Comparison of ENCODE assay signal across 9 cellular contexts in the genomic region with DNA sequence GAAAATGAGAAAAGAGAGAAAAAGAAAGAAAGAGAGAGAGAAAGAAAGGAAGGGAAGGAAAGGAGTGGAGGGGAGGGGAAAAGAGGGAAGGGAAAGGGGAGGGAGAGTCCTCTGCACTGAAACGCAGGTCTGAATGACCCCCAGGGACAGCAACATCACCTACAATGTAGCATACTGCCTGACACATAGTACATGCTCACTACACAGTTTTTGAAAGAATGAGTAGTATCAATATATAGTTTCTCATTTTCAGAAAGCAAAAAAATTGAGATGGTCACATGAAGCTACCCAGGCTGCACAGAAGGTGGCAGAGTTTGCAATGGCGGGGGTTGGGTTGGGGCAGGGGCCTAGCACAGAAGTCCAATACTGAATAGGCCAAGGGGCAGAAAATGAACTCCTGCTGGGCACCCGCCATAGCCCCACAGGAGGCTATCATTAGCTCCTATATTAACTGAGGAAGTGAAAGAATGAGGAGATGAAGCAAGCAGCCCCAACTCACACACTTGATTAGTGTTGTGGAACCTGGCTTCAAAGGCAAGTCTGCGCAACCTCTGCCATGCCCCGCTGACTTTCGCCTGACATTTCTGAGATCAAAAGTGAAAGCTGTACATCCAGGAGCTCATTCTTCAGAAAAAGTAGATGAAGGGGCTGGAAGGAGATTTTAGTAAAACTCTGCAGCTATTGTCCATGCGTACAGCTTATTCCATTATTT.
A peak's percentile ranks its signal among the peaks of the same experiment; 100 is the strongest.
DNase-seq lines count a peak whose midpoint lies in the region; ATAC-seq, FAIRE-seq and TF ChIP-seq lines count a peak whose summit lies in the region.
"Had no signal": no experiment of that assay in that cellular context is flagged by ENCODE, and none has a peak within 500 bp of the region (broad histone marks: within the 10 kb centered on the region; RNA-seq: fewer than 3 reads in every experiment).

No MANE protein-coding gene starts in this region.

- no peak overlapping the region for H3K4me3 ChIP-seq in naive thymus-derived CD4-positive, alpha-beta T cell (ENCODE audit: low read length)
- H3K4me3 ChIP-seq in kidney (ENCODE audit: low read length in 2 of 2) (peak overlapping the region in 1 of 2 donors; percentile 49), transverse colon (no peak overlapping the region), HAP-1 (no peak overlapping the region)

- no peak overlapping the region for H3K27ac Mint-ChIP-seq in naive thymus-derived CD4-positive, alpha-beta T cell

- peak; percentile 2 for DNase-seq in NCI-H1105 (lab: John Stamatoyannopoulos, UW)
- no peak for DNase-seq in naive thymus-derived CD4-positive, alpha-beta T cell
- DNase-seq in kidney = no peak
- DNase-seq in transverse colon = no peak
- no peak for DNase-seq in HAP-1 (ENCODE audit: low spot score in 2 of 2)
- DNase-seq in T-helper 2 cell = no peak

- H3K4me1 Mint-ChIP-seq in naive thymus-derived CD4-positive, alpha-beta T cell = peaks cover 0 to 4% (median 0%) of the 10 kb centered on the region in 7 donors

- TF ChIP-seq POLR2A in transverse colon (IDR thresholded peaks at IDR 0.05) = no peak

- H3K9me3 ChIP-seq in naive thymus-derived CD4-positive, alpha-beta T cell (ENCODE audit: control insufficient read depth in 2 of 3, low read length in 3 of 3) = no peaks in the 10 kb centered on the region
- H3K9me3 ChIP-seq in kidney (ENCODE audit: control insufficient read depth in 1 of 2, low read length in 2 of 2) = no peaks in the 10 kb centered on the region
- H3K9me3 ChIP-seq in transverse colon = no peaks in the 10 kb centered on the region
- H3K9me3 ChIP-seq in HAP-1 = no peaks in the 10 kb centered on the region

- CTCF ChIA-PET in naive thymus-derived CD4-positive, alpha-beta T cell (lab: Charles Lee) = no interaction called here

- H3K9ac ChIP-seq in kidney (ENCODE audit: low read length in 2 of 2) = peak overlapping the region in 1 of 2 donors; percentile 46

- no peak overlapping the region for H3K27ac ChIP-seq in naive thymus-derived CD4-positive, alpha-beta T cell (ENCODE audit: low read depth, low read length)
- H3K27ac ChIP-seq in kidney (ENCODE audit: low read depth in 2 of 2, low read length in 2 of 2) = peak overlapping the region in 1 of 2 donors; percentile 1
- no peak overlapping the region for H3K27ac ChIP-seq in transverse colon

- TF ChIP-seq EP300 in transverse colon (IDR thresholded peaks at IDR 0.05; ENCODE audit: low read depth) = no peak

- no peak for FAIRE-seq in kidney (lab: Jason Lieb, UNC)
- FAIRE-seq: colon had no signal

- no peaks in the 10 kb centered on the region for H3K36me3 ChIP-seq in naive thymus-derived CD4-positive, alpha-beta T cell (ENCODE audit: control insufficient read depth in 2 of 3, insufficient read depth in 3 of 3, low read length in 3 of 3)
- H3K36me3 ChIP-seq in kidney (ENCODE audit: control insufficient read depth in 1 of 2, insufficient read depth in 2 of 2, low read length in 2 of 2) = no peaks in the 10 kb centered on the region
- no peaks in the 10 kb centered on the region for H3K36me3 ChIP-seq in transverse colon
- no peaks in the 10 kb centered on the region for H3K36me3 ChIP-seq in HAP-1 (replicated peaks)

- in situ Hi-C loops in transverse colon (cut with MboI; ENCODE audit: low pct_ligation_motif_present in 1 of 4, low pct_unique_long_range_greater_than_20kb in 1 of 4, low sequenced_read_pairs in 3 of 4) (loop anchor here in 2 of 4 donors (25.0 kb wide), 1 partner anchor 813 kb away; no protein-coding TSS in a partner anchor), HAP-1 (cut with MboI; ENCODE audit: low sequenced_read_pairs) (no loop called here)

- ATAC-seq in GM19023 (IDR thresholded peaks at IDR 0.05; ENCODE audit: unreplicated experiment) (peak; percentile 69), HG02759 (IDR thresholded peaks at IDR 0.05; ENCODE audit: unreplicated experiment) (peak; percentile 83)
- peak; percentile 72 for ATAC-seq in naive thymus-derived CD4-positive, alpha-beta T cell

- no peaks in the 10 kb centered on the region for H3K4me1 ChIP-seq in naive thymus-derived CD4-positive, alpha-beta T cell (ENCODE audit: control insufficient read depth in 2 of 2, insufficient read depth in 2 of 2, low read length in 2 of 2)
- peaks cover 9 to 16% of the 10 kb centered on the region in 2 donors for H3K4me1 ChIP-seq in kidney (ENCODE audit: control insufficient read depth in 1 of 2, insufficient read depth in 1 of 2, low read depth in 1 of 2, low read length in 2 of 2)
- no peaks in the 10 kb centered on the region for H3K4me1 ChIP-seq in transverse colon
- no peaks in the 10 kb centered on the region for H3K4me1 ChIP-seq in HAP-1

- H3K36me3 Mint-ChIP-seq in naive thymus-derived CD4-positive, alpha-beta T cell = no peaks in the 10 kb centered on the region

- intact Hi-C loops in naive thymus-derived CD4-positive, alpha-beta T cell (cut with micrococcal nuclease) = no loop called here
- intact Hi-C loops in kidney (cut with DNase I) (no loop called here), transverse colon (cut with DNase I; ENCODE audit: low total_unique reads) (no loop called here)

- TF ChIP-seq CTCF in kidney (IDR thresholded peaks at IDR 0.05; ENCODE audit: borderline replicate concordance, extremely low read depth, insufficient read depth) (no peak), transverse colon (IDR thresholded peaks at IDR 0.05) (no peak)

- WGBS in transverse colon (ENCODE audit: low coverage in 1 of 2), 2 donors = 83 to 100% methylated on average over 2 to 7 of the region's 7 CpGs

- H3K27me3 ChIP-seq in naive thymus-derived CD4-positive, alpha-beta T cell (ENCODE audit: control insufficient read depth in 2 of 2, insufficient read depth in 2 of 2, low read length in 2 of 2) = no peaks in the 10 kb centered on the region
- H3K27me3 ChIP-seq in transverse colon (no peaks in the 10 kb centered on the region), HAP-1 (ENCODE audit: low read depth) (no peaks in the 10 kb centered on the region)

- peaks cover 0 to 6% (median 0%) of the 10 kb centered on the region in 5 donors for H3K27me3 Mint-ChIP-seq in naive thymus-derived CD4-positive, alpha-beta T cell

- POLR2A ChIA-PET in naive thymus-derived CD4-positive, alpha-beta T cell (lab: Charles Lee) = no interaction called here

- H3K4me3 Mint-ChIP-seq in naive thymus-derived CD4-positive, alpha-beta T cell = no peak overlapping the region

- H3K9me3 Mint-ChIP-seq in naive thymus-derived CD4-positive, alpha-beta T cell = no peaks in the 10 kb centered on the region
